In the genomic region with DNA sequence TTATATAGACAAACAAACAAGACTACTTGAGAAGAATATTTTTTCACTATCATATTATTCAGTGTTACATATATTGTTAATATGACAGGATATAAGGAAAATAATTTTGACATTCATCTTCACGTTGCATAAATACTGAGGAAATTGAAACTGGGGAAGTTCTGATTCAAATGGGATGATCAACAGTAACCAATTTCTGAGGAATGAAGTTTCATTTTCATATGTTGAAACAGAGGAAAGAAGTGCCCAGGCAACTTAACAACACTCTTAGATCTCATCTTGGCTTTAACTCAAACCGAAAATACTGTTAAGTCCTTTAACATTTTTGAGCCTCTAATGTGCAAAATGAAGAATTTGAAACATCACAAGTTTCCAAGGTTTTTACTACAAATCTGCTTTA, we compare ENCODE assay signal across 20 cellular contexts.
"Had no signal": no experiment of that assay in that cellular context is flagged by ENCODE, and none has a peak within 500 bp of the region (broad histone marks: within the 10 kb centered on the region; RNA-seq: fewer than 3 reads in every experiment).

No MANE protein-coding gene starts in this region.

- H2AFZ ChIP-seq: hepatocyte, neural progenitor cell had no signal

- H3K27me3 ChIP-seq: ascending aorta, dorsolateral prefrontal cortex, hepatocyte, neural progenitor cell, right lobe of liver, stomach had no signal

- H3K4me1 Mint-ChIP-seq: activated T-helper 17 cell treated with anti-CD3 and anti-CD28 coated beads, Interleukin-2, amount 50 U/mL, for 72 hours; naive B cell; neural progenitor cell had no signal

- ATAC-seq: activated T-helper 17 cell treated with anti-CD3 and anti-CD28 coated beads, Interleukin-2, amount 50 U/mL, for 72 hours; left lobe of liver had no signal

- H3K36me3 Mint-ChIP-seq: naive B cell, neural progenitor cell had no signal

- H3K36me3 ChIP-seq: ascending aorta, neural progenitor cell, right lobe of liver, stomach, thoracic aorta had no signal

- H3K27ac ChIP-seq: ascending aorta, dorsolateral prefrontal cortex, hepatocyte, neural progenitor cell, right lobe of liver, stomach, thoracic aorta, VCaP had no signal

- H3K27me3 Mint-ChIP-seq: activated T-helper 17 cell treated with anti-CD3 and anti-CD28 coated beads, Interleukin-2, amount 50 U/mL, for 72 hours; naive B cell had no signal

- H3K79me2 ChIP-seq: hepatocyte had no signal

- H3K4me1 ChIP-seq: ascending aorta, neural progenitor cell, right lobe of liver, stomach had no signal

- H3K9me3 Mint-ChIP-seq: endodermal cell, naive B cell, neural progenitor cell had no signal

- H3K4me3 Mint-ChIP-seq: activated T-helper 17 cell treated with anti-CD3 and anti-CD28 coated beads, Interleukin-2, amount 50 U/mL, for 72 hours; endodermal cell; naive B cell; neural progenitor cell had no signal

- DNase-seq: activated CD4-positive, alpha-beta T cell treated with anti-CD3 and anti-CD28 coated beads for 1 hour; activated CD4-positive, alpha-beta T cell treated with anti-CD3 and anti-CD28 coated beads, Interleukin-2, amount 50 U/mL, for 4 hours; activated naive CD4-positive, alpha-beta T cell treated with Interleukin-2 at 50 U/mL for 16 hours; activated T-cell treated with anti-CD3 and anti-CD28 coated beads for 4 hours; dorsolateral prefrontal cortex; endodermal cell; erythroblast; islet precursor cell; mammary epithelial cell; naive B cell; right lobe of liver; stimulated activated CD4-positive, alpha-beta T cell treated with anti-CD3 and anti-CD28 coated beads, Interleukin-1b, Interleukin-23, amount 100 ng/mL, for 48 hours; stomach had no signal

- H3K27ac Mint-ChIP-seq: activated T-helper 17 cell treated with anti-CD3 and anti-CD28 coated beads, Interleukin-2, amount 50 U/mL, for 72 hours; endodermal cell; naive B cell; neural progenitor cell had no signal

- H3K4me3 ChIP-seq: ascending aorta, dorsolateral prefrontal cortex, hepatocyte, neural progenitor cell, right lobe of liver, stomach, thoracic aorta had no signal

- H3K9me3 ChIP-seq: ascending aorta, right lobe of liver, stomach, thoracic aorta had no signal
